Comparison of ENCODE assay signal across 26 cellular contexts in the genomic region with DNA sequence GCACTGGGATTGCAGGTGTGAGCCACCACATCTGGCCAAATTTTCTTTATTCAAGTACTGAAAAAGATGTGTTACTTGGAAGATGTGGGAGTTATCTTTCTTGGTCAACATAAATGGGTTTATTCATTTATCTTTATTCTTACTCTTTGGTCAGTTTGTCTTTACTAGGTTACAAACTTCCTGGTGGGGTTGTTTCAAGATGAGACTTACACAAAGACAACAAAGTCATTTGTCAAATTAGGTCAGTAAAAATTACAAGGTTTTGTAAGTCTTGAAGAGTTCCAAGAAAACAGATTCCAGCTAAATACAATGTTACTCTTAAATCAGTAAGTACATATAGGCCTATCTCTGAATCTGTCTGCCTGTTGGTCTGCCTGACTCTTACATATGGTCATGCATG.
"Had no signal": no experiment of that assay in that cellular context is flagged by ENCODE, and none has a peak within 500 bp of the region (broad histone marks: within the 10 kb centered on the region; RNA-seq: fewer than 3 reads in every experiment).

No MANE protein-coding gene starts in this region.

- H3K27ac Mint-ChIP-seq: activated CD4-positive, alpha-beta T cell treated with anti-CD3 and anti-CD28 coated beads for 36 hours; dendritic cell treated with granulocyte-macrophage colony-stimulating factor and Interleukin-4, amounts not matched to agents 40 ng/mL and 50 ng/mL, for 4 days; endodermal cell; neural progenitor cell; stimulated activated naive B cell treated with anti-CD40 and anti-IgM and Interleukin-4, amounts not matched to agents 10 μg/mL and 1 μg/mL and 100 μg/mL, for 72 hours had no signal

- DNase-seq: activated CD4-positive, alpha-beta T cell treated with anti-CD3 and anti-CD28 coated beads for 36 hours; activated CD4-positive, alpha-beta T cell treated with anti-CD3 and anti-CD28 coated beads, Interleukin-2, amount 50 U/mL, for 48 hours; activated CD4-positive, CD25-positive, alpha-beta regulatory T cell; activated naive CD4-positive, alpha-beta T cell treated with Interleukin-2 at 50 U/mL for 16 hours; activated T-cell treated with anti-CD3 and anti-CD28 coated beads, Interleukin-2, amount 50 U/mL, for 1 hour; amygdala; caudate nucleus; endodermal cell; foreskin fibroblast; heart left ventricle; hypothalamus; immature natural killer cell; kidney; left colon; mammary epithelial cell; naive B cell; stimulated activated CD4-positive, alpha-beta T cell treated with anti-CD3 and anti-CD28 coated beads, Interleukin-1b, Interleukin-23, amount 100 ng/mL, for 48 hours; stimulated activated CD4-positive, alpha-beta T cell treated with anti-CD3 and anti-CD28 coated beads, Interleukin-4, amount 100 ng/mL, for 4 hours; stimulated activated CD8-positive, alpha-beta memory T cell treated with anti-CD3 and anti-CD28 coated beads, Interleukin-4, amount 100 ng/mL, for 48 hours; stimulated activated naive B cell treated with anti-CD40 and anti-IgM and Interleukin-4, amounts not matched to agents 10 μg/mL and 1 μg/mL and 100 μg/mL, for 72 hours; transverse colon had no signal

- H3K4me1 ChIP-seq: neural progenitor cell, right atrium auricular region, transverse colon had no signal

- H3K9me3 ChIP-seq: right atrium auricular region, transverse colon had no signal

- H3K4me3 ChIP-seq: heart left ventricle, neural progenitor cell, right atrium auricular region, smooth muscle cell, transverse colon had no signal

- H3K4me3 Mint-ChIP-seq: activated CD4-positive, alpha-beta T cell treated with anti-CD3 and anti-CD28 coated beads for 36 hours; dendritic cell treated with granulocyte-macrophage colony-stimulating factor and Interleukin-4, amounts not matched to agents 40 ng/mL and 50 ng/mL, for 4 days; endodermal cell; immature natural killer cell; neural progenitor cell; stimulated activated naive B cell treated with anti-CD40 and anti-IgM and Interleukin-4, amounts not matched to agents 10 μg/mL and 1 μg/mL and 100 μg/mL, for 72 hours had no signal

- FAIRE-seq: kidney had no signal

- H3K27me3 Mint-ChIP-seq: activated CD4-positive, alpha-beta T cell treated with anti-CD3 and anti-CD28 coated beads for 36 hours; dendritic cell treated with granulocyte-macrophage colony-stimulating factor and Interleukin-4, amounts not matched to agents 40 ng/mL and 50 ng/mL, for 4 days; naive B cell; stimulated activated naive B cell treated with anti-CD40 and anti-IgM and Interleukin-4, amounts not matched to agents 10 μg/mL and 1 μg/mL and 100 μg/mL, for 72 hours had no signal

- H3K27me3 ChIP-seq: heart left ventricle, neural progenitor cell, right atrium auricular region, transverse colon had no signal

- H3K27ac ChIP-seq: heart left ventricle, neural progenitor cell, right atrium auricular region, transverse colon had no signal

- H3K9me3 Mint-ChIP-seq: dendritic cell treated with granulocyte-macrophage colony-stimulating factor and Interleukin-4, amounts not matched to agents 40 ng/mL and 50 ng/mL, for 4 days; immature natural killer cell; naive B cell had no signal

- H3K4me1 Mint-ChIP-seq: neural progenitor cell had no signal

- ATAC-seq: activated CD4-positive, alpha-beta T cell treated with anti-CD3 and anti-CD28 coated beads for 36 hours; esophagus mucosa; heart left ventricle; left colon; stimulated activated naive B cell treated with anti-CD40 and anti-IgM and Interleukin-4, amounts not matched to agents 10 μg/mL and 1 μg/mL and 100 μg/mL, for 72 hours had no signal
